Comparison of ENCODE assay signal across 8 cellular contexts in genomic region chr11:3160252-3161031, GRCh38. TPM values are rescaled to one million over a fixed set of nuclear protein-coding genes. Genes with fewer than 3 reads are reported as not detected.
DNase-seq lines count a peak whose midpoint lies in the region; ATAC-seq and TF ChIP-seq lines count a peak whose summit lies in the region.

No MANE protein-coding gene starts in this region.

- H3K79me2 ChIP-seq in neural progenitor cell (ENCODE audit: low read depth) = peaks cover 50% of the 10 kb centered on the region

- no peaks in the 10 kb centered on the region for H3K9me3 Mint-ChIP-seq in neural progenitor cell

- peak overlapping the region; percentile 78 for H3K27ac Mint-ChIP-seq in neural progenitor cell

- DNase-seq in DMS53 (lab: John Stamatoyannopoulos, UW) (peak; percentile 88), NCI-H1105 treated with DMSO at 0.1 percent for 48 hours (lab: John Stamatoyannopoulos, UW) (peak; percentile 86), Right ventricle myocardium inferior (ENCODE audit: missing footprints) (peak; percentile 93), neural progenitor cell (ENCODE audit: low spot score) (peak; percentile 99), vagina (ENCODE audit: extremely low spot score in 2 of 2) (peak in 1 of 2 donors; percentile 96)
- no peak for DNase-seq in activated CD8-positive, alpha-beta memory T cell treated with anti-CD3 and anti-CD28 coated beads, Interleukin-2, amount 50 U/mL, for 4 hours
- no peak for DNase-seq in effector CD8-positive, alpha-beta T cell (lab: John Stamatoyannopoulos, UW)

- H3K27ac ChIP-seq in adipose tissue (ENCODE audit: low read depth, low read length) (peak overlapping the region; percentile 55), neural progenitor cell (no peak overlapping the region), vagina (peak overlapping the region; percentile 85)

- peaks cover 66% of the 10 kb centered on the region for H3K4me1 Mint-ChIP-seq in neural progenitor cell

- intact Hi-C loops in Right ventricle myocardium inferior (cut with DNase I) = loop anchor here (2.0 kb wide), 1 partner anchor 38 kb away; no protein-coding TSS in a partner anchor
- intact Hi-C loops in vagina (cut with DNase I) = loop anchor here (5.0 kb wide), 1 partner anchor 33 kb away; no protein-coding TSS in a partner anchor

- H3K27me3 Mint-ChIP-seq in neural progenitor cell (ENCODE audit: insufficient read depth, low read depth) = peaks cover 2% of the 10 kb centered on the region

- H3K9me3 ChIP-seq in neural progenitor cell (ENCODE audit: low read depth) (no peaks in the 10 kb centered on the region), vagina (no peaks in the 10 kb centered on the region)

- H3K27me3 ChIP-seq in neural progenitor cell (peaks cover 2% of the 10 kb centered on the region), vagina (no peaks in the 10 kb centered on the region)

- H4K20me1 ChIP-seq in neural progenitor cell (ENCODE audit: low read depth) = peaks cover 46% of the 10 kb centered on the region

- no peak for TF ChIP-seq CTCF in neural progenitor cell (IDR thresholded peaks at IDR 0.05)
- TF ChIP-seq CTCF in vagina (IDR thresholded peaks at IDR 0.05) = no peak

- 3 to 6% (median 5%) methylated on average over 48 of the region's 48 CpGs for WGBS in adipose tissue, 3 donors

- H3K4me3 ChIP-seq in neural progenitor cell (peak overlapping the region; percentile 59), vagina (peak overlapping the region; percentile 56 to 63)

- peak in 1 of 2 donors; percentile 5 for TF ChIP-seq POLR2A in vagina (IDR thresholded peaks at IDR 0.05)

- H3K4me1 ChIP-seq in neural progenitor cell = peaks cover 43% of the 10 kb centered on the region
- H3K4me1 ChIP-seq in vagina = peaks cover 93% of the 10 kb centered on the region

- peaks cover 17% of the 10 kb centered on the region for H3F3A ChIP-seq in neural progenitor cell (ENCODE audit: low read depth)

- peak overlapping the region; percentile 84 for H3K4me3 Mint-ChIP-seq in neural progenitor cell

- peak; percentile 83 for ATAC-seq in Right ventricle myocardium inferior

- H3K4me2 ChIP-seq in neural progenitor cell = peak overlapping the region; percentile 99

- H3K36me3 ChIP-seq in neural progenitor cell = no peaks in the 10 kb centered on the region
- no peaks in the 10 kb centered on the region for H3K36me3 ChIP-seq in vagina

- H3K36me3 Mint-ChIP-seq in neural progenitor cell = no peaks in the 10 kb centered on the region

- peak overlapping the region; percentile 55 for H2AFZ ChIP-seq in neural progenitor cell (replicated peaks)

- no peak overlapping the region for H3K9ac ChIP-seq in neural progenitor cell

RNA-seq across cellular contexts. Expression of gene OSBPL5, which starts 4.7 kb away (rescaled TPM):
- 10 to 100 TPM in 2 of 3 donors, 1 to 10 TPM in 1; 9.5 to 25.3 (median 19.7) TPM for polyA plus RNA-seq in adipose tissue
- total RNA-seq in Right ventricle myocardium inferior (18.4 TPM), neural progenitor cell (ENCODE audit: low replicate concordance) (6.2 and 20.1 TPM in 2 replicates), vagina (88.4 TPM)

RNA-seq across cellular contexts. Expression of gene MRGPRG, which starts 58.2 kb away (rescaled TPM):
- polyA plus RNA-seq in adipose tissue = not detected
- total RNA-seq in Right ventricle myocardium inferior = not detected
- total RNA-seq in neural progenitor cell (ENCODE audit: low replicate concordance) = not detected in 2 replicates
- total RNA-seq in vagina = not detected

Comparison
In these comparisons a context has a peak if more than half of its experiments do, and no peak if none do; other contexts are left out.
1. DNase-seq: peak in DMS53 (single experiment), NCI-H1105 treated with DMSO at 0.1 percent for 48 hours (single experiment), Right ventricle myocardium inferior (single experiment) and neural progenitor cell (single experiment); none in activated CD8-positive, alpha-beta memory T cell treated with anti-CD3 and anti-CD28 coated beads, Interleukin-2, amount 50 U/mL, for 4 hours (single experiment) and effector CD8-positive, alpha-beta T cell (single experiment).